14 cellular contexts compared by ENCODE assay signal in the genomic region with DNA sequence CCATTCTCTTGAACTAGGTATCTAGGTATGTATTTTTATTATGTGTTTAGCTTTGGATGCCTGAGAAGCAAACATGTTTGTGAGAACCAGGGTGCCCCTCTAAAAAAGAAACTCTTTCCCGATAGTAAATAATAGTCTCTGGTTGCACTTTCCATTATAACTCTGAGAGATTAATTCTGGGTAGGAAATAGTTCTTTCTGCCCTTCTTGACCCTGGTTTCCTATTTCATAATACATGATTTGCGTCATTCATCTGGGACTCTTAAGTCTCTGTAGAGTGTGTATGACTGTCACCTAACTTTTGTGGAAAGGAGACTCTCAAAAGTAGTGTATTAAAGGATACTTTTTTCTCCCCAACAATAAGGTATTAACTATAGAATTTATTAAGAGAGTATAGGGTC. TPM values are rescaled to one million over a fixed set of nuclear protein-coding genes. Genes with fewer than 3 reads are reported as not detected.
DNase-seq lines count a peak whose midpoint lies in the region; ATAC-seq and TF ChIP-seq lines count a peak whose summit lies in the region.
"Had no signal": no experiment of that assay in that cellular context is flagged by ENCODE, and none has a peak within 500 bp of the region (broad histone marks: within the 10 kb centered on the region; RNA-seq: fewer than 3 reads in every experiment).

No MANE protein-coding gene starts in this region.

- H3K27me3 ChIP-seq in body of pancreas, result no peaks in the 10 kb centered on the region
- no peaks in the 10 kb centered on the region for H3K27me3 ChIP-seq in effector memory CD4-positive, alpha-beta T cell (replicated peaks; ENCODE audit: control insufficient read depth, insufficient read depth, low read length, poor library complexity, severe bottlenecking)

- peak; percentile 81 for ATAC-seq in Right ventricle myocardium superior (ENCODE audit: poor library complexity)
- ATAC-seq in body of pancreas, result peak; percentile 78
- ATAC-seq in left lobe of liver, result peak; percentile 77
- ATAC-seq in natural killer cell treated with Interleukin-12 subunit alpha and Interleukin-12 subunit beta and Interleukin-15 and Interleukin-18, amount 100 ng/mL, for 72 hours, result no peak
- ATAC-seq in HG02970 (IDR thresholded peaks at IDR 0.05; ENCODE audit: low FRiP score, unreplicated experiment), result no peak
- ATAC-seq: naive thymus-derived CD8-positive, alpha-beta T cell had no signal

- peak overlapping the region in 1 of 2 donors; percentile 23 for H3K27ac Mint-ChIP-seq in natural killer cell treated with Interleukin-12 subunit alpha and Interleukin-12 subunit beta and Interleukin-15 and Interleukin-18, amount 100 ng/mL, for 72 hours
- H3K27ac Mint-ChIP-seq: activated T-helper 2 cell treated with anti-CD3 and anti-CD28 coated beads, Interferon-gamma antibody, Interleukin-2, Interleukin-4, amounts not matched to agents 10 μg/mL and 5 μg/mL and 100 μg/mL, durations not matched to agents 14 hours and 24 hours and 36 hours; dendritic cell treated with granulocyte-macrophage colony-stimulating factor and Interleukin-4, amounts not matched to agents 40 ng/mL and 50 ng/mL, for 4 days; naive thymus-derived CD8-positive, alpha-beta T cell had no signal

- H3K4me3 Mint-ChIP-seq in natural killer cell treated with Interleukin-12 subunit alpha and Interleukin-12 subunit beta and Interleukin-15 and Interleukin-18, amount 100 ng/mL, for 72 hours, result no peak overlapping the region
- H3K4me3 Mint-ChIP-seq: dendritic cell treated with granulocyte-macrophage colony-stimulating factor and Interleukin-4, amounts not matched to agents 40 ng/mL and 50 ng/mL, for 4 days; naive thymus-derived CD8-positive, alpha-beta T cell had no signal

- H3K36me3 Mint-ChIP-seq in natural killer cell treated with Interleukin-12 subunit alpha and Interleukin-12 subunit beta and Interleukin-15 and Interleukin-18, amount 100 ng/mL, for 72 hours, result no peaks in the 10 kb centered on the region

- 33 to 42% methylated on average over 2 of the region's 2 CpGs for WGBS in body of pancreas, 2 donors

- H3K4me1 Mint-ChIP-seq in natural killer cell treated with Interleukin-12 subunit alpha and Interleukin-12 subunit beta and Interleukin-15 and Interleukin-18, amount 100 ng/mL, for 72 hours (ENCODE audit: low read depth in 2 of 2), result peaks cover 32 to 35% of the 10 kb centered on the region in 2 donors

- H3K27ac ChIP-seq in body of pancreas, result peak overlapping the region in 1 of 4 donors; percentile 34
- H3K27ac ChIP-seq in effector memory CD4-positive, alpha-beta T cell (ENCODE audit: insufficient read depth, low read length, poor library complexity, severe bottlenecking), result no peak overlapping the region

- intact Hi-C loops in Right ventricle myocardium superior (cut with DNase I), result no loop called here
- intact Hi-C loops in cardiac septum (cut with DNase I), result loop anchor here (5.0 kb wide), 1 partner anchor 100 kb away; no protein-coding TSS in a partner anchor
- intact Hi-C loops in body of pancreas (cut with DNase I), result no loop called here

- no peaks in the 10 kb centered on the region for H3K9me3 Mint-ChIP-seq in natural killer cell treated with Interleukin-12 subunit alpha and Interleukin-12 subunit beta and Interleukin-15 and Interleukin-18, amount 100 ng/mL, for 72 hours
- H3K9me3 Mint-ChIP-seq: activated T-helper 2 cell treated with anti-CD3 and anti-CD28 coated beads, Interferon-gamma antibody, Interleukin-2, Interleukin-4, amounts not matched to agents 10 μg/mL and 5 μg/mL and 100 μg/mL, durations not matched to agents 14 hours and 24 hours and 36 hours; dendritic cell treated with granulocyte-macrophage colony-stimulating factor and Interleukin-4, amounts not matched to agents 40 ng/mL and 50 ng/mL, for 4 days; naive thymus-derived CD8-positive, alpha-beta T cell had no signal

- no peaks in the 10 kb centered on the region for H3K36me3 ChIP-seq in body of pancreas (replicated peaks in 1 of 2; ENCODE audit: insufficient read depth in 1 of 2, low read depth in 2 of 2)
- H3K36me3 ChIP-seq in effector memory CD4-positive, alpha-beta T cell (ENCODE audit: control insufficient read depth, insufficient read depth, low read length), result no peaks in the 10 kb centered on the region

- no peak overlapping the region for H3K4me3 ChIP-seq in body of pancreas
- no peak overlapping the region for H3K4me3 ChIP-seq in effector memory CD4-positive, alpha-beta T cell (ENCODE audit: insufficient read depth, low read depth, low read length, poor library complexity, severe bottlenecking)

- TF ChIP-seq POLR2A in body of pancreas (IDR thresholded peaks at IDR 0.05), result no peak

- no peak for TF ChIP-seq CTCF in body of pancreas (IDR thresholded peaks at IDR 0.05)

- peaks cover 39% of the 10 kb centered on the region for H3K4me1 ChIP-seq in body of pancreas
- no peaks in the 10 kb centered on the region for H3K4me1 ChIP-seq in effector memory CD4-positive, alpha-beta T cell (ENCODE audit: control insufficient read depth, insufficient read depth, low read length, poor library complexity, severe bottlenecking)

- H3K27me3 Mint-ChIP-seq in natural killer cell treated with Interleukin-12 subunit alpha and Interleukin-12 subunit beta and Interleukin-15 and Interleukin-18, amount 100 ng/mL, for 72 hours, result no peaks in the 10 kb centered on the region
- H3K27me3 Mint-ChIP-seq: dendritic cell treated with granulocyte-macrophage colony-stimulating factor and Interleukin-4, amounts not matched to agents 40 ng/mL and 50 ng/mL, for 4 days; naive thymus-derived CD8-positive, alpha-beta T cell had no signal

- no peaks in the 10 kb centered on the region for H3K9me3 ChIP-seq in body of pancreas
- no peaks in the 10 kb centered on the region for H3K9me3 ChIP-seq in effector memory CD4-positive, alpha-beta T cell (ENCODE audit: control insufficient read depth, low read length)

- DNase-seq in Right ventricle myocardium superior (no peak), cardiac septum (ENCODE audit: low spot score) (no peak), body of pancreas (no peak), left lobe of liver (ENCODE audit: low spot score) (no peak), COLO668 (lab: John Stamatoyannopoulos, UW; ENCODE audit: unreplicated experiment) (no peak)
- DNase-seq in natural killer cell treated with Interleukin-12 subunit alpha and Interleukin-12 subunit beta and Interleukin-15 and Interleukin-18, amount 100 ng/mL, for 72 hours (ENCODE audit: low spot score), result no peak
- no peak for DNase-seq in effector memory CD4-positive, alpha-beta T cell
- DNase-seq: activated CD4-positive, CD25-positive, alpha-beta regulatory T cell treated with anti-CD3 and anti-CD28 coated beads, Interleukin-2, amount 50 U/mL, for 72 hours; naive thymus-derived CD8-positive, alpha-beta T cell; NCI-H1694 treated with DMSO at 0.1 percent for 48 hours; stimulated activated CD4-positive, alpha-beta T cell treated with anti-CD3 and anti-CD28 coated beads, Interleukin-2, amount 100 ng/mL, for 48 hours had no signal

RNA-seq across cellular contexts. Expression of gene ACSL3, which starts 31.5 kb away (rescaled TPM):
- total RNA-seq in Right ventricle myocardium superior, result 50.8 TPM
- total RNA-seq in cardiac septum, result 37.4 TPM
- 10 to 100 TPM; 24.6 to 60.0 TPM for total RNA-seq in body of pancreas
- 41.5 TPM for total RNA-seq in left lobe of liver
- total RNA-seq in natural killer cell treated with Interleukin-12 subunit alpha and Interleukin-12 subunit beta and Interleukin-15 and Interleukin-18, amount 100 ng/mL, for 72 hours, result 10 to 100 TPM; 48.5 to 52.8 TPM

Comparison
In these comparisons a context has a peak if more than half of its experiments do, and no peak if none do; other contexts are left out.
1. ATAC-seq: peak in Right ventricle myocardium superior (single experiment), body of pancreas (single experiment) and left lobe of liver (single experiment); none in natural killer cell treated with Interleukin-12 subunit alpha and Interleukin-12 subunit beta and Interleukin-15 and Interleukin-18, amount 100 ng/mL, for 72 hours (0 of 2) and HG02970 (single experiment).